Comparison of ENCODE assay signal across 9 cellular contexts in genomic region chr3:12287727-12288465, GRCh38. TPM values are rescaled to one million over a fixed set of nuclear protein-coding genes. Genes with fewer than 3 reads are reported as not detected.
DNase-seq lines count a peak whose midpoint lies in the region; ATAC-seq and TF ChIP-seq lines count a peak whose summit lies in the region.
"Had no signal": no experiment of that assay in that cellular context is flagged by ENCODE, and none has a peak within 500 bp of the region (broad histone marks: within the 10 kb centered on the region; RNA-seq: fewer than 3 reads in every experiment).

No MANE protein-coding gene starts in this region.

- no peaks in the 10 kb centered on the region for H3K9me3 Mint-ChIP-seq in glutamatergic neuron (ENCODE audit: unreplicated experiment)
- H3K9me3 Mint-ChIP-seq: activated naive CD4-positive, alpha-beta T cell treated with anti-CD3 and anti-CD28 coated beads, Interleukin-2, amount 50 U/mL, for 72 hours had no signal

- peaks cover 17% of the 10 kb centered on the region for H3K79me1 ChIP-seq in trophoblast cell (ENCODE audit: low read length)

- H2BK12ac ChIP-seq in trophoblast cell (ENCODE audit: low read length) = peak overlapping the region; percentile 75

- peak overlapping the region; percentile 91 for H2BK5ac ChIP-seq in trophoblast cell (ENCODE audit: low read depth, low read length, poor library complexity)

- peak overlapping the region; percentile 96 for H4K12ac ChIP-seq in trophoblast cell (ENCODE audit: low read depth, low read length)

- peak overlapping the region; percentile 81 for H3K4me3 Mint-ChIP-seq in glutamatergic neuron (ENCODE audit: unreplicated experiment)

- H3K4me1 ChIP-seq in trophoblast cell (ENCODE audit: control insufficient read depth in 1 of 2, insufficient read depth in 2 of 2, low read length in 2 of 2) = peaks cover 4 to 8% of the 10 kb centered on the region in 2 experiments

- peak overlapping the region; percentile 81 for H3K9ac ChIP-seq in trophoblast cell (ENCODE audit: low read length)

- no peak for ATAC-seq in GM19395 (IDR thresholded peaks at IDR 0.05; ENCODE audit: unreplicated experiment)

- no peak for TF ChIP-seq CTCF in glutamatergic neuron (IDR thresholded peaks at IDR 0.05; ENCODE audit: partially characterized antibody, unreplicated experiment)

- DNase-seq in stimulated activated CD4-positive, alpha-beta T cell treated with anti-CD3 and anti-CD28 coated beads, Interleukin-15, amount 100 ng/mL, for 24 hours = peak; percentile 34
- no peak for DNase-seq in stimulated activated CD4-positive, alpha-beta T cell treated with anti-CD3 and anti-CD28 coated beads, Interleukin-12 subunit alpha, Interleukin-12 subunit beta, amount 100 ng/mL, for 4 hours
- DNase-seq in activated CD4-positive, alpha-beta T cell treated with anti-CD3 and anti-CD28 coated beads, Interleukin-2, amount 50 U/mL, for 48 hours = peak; percentile 14 to 15
- DNase-seq in glutamatergic neuron (peak; percentile 57), trophoblast cell (peak; percentile 59 to 79), COLO829 (ENCODE audit: low spot score) (no peak), T-helper 9 cell (no peak)

- H3K79me2 ChIP-seq in trophoblast cell (ENCODE audit: control insufficient read depth, insufficient read depth, low read length, poor library complexity) = peaks cover 16% of the 10 kb centered on the region

- peak overlapping the region; percentile 95 for H3K14ac ChIP-seq in trophoblast cell (ENCODE audit: low read length)

- peak overlapping the region; percentile 90 for H3K4me3 ChIP-seq in trophoblast cell (ENCODE audit: low read depth, low read length)

- no peak overlapping the region for H3K27ac Mint-ChIP-seq in glutamatergic neuron (ENCODE audit: unreplicated experiment)
- H3K27ac Mint-ChIP-seq: activated naive CD4-positive, alpha-beta T cell treated with anti-CD3 and anti-CD28 coated beads, Interleukin-2, amount 50 U/mL, for 72 hours had no signal

- no CpG with 5 or more reads among the region's 100 CpGs for WGBS in trophoblast cell (ENCODE audit: extremely low coverage, insufficient coverage, insufficient read length)

- H2BK120ac ChIP-seq in trophoblast cell (ENCODE audit: insufficient read depth, low read length, poor library complexity) = peak overlapping the region; percentile 98

- peak overlapping the region; percentile 93 for H3K27ac ChIP-seq in trophoblast cell (ENCODE audit: low read depth, low read length)

- peak overlapping the region; percentile 93 for H2AK5ac ChIP-seq in trophoblast cell (ENCODE audit: low read length)

- H3K4me2 ChIP-seq in trophoblast cell (ENCODE audit: low read length) = peak overlapping the region; percentile 92

- peaks cover 3% of the 10 kb centered on the region for H3K9me3 ChIP-seq in trophoblast cell (ENCODE audit: insufficient read depth, low read depth, low read length)

- peak overlapping the region; percentile 98 for H4K91ac ChIP-seq in trophoblast cell (ENCODE audit: low read depth, low read length)

- peak overlapping the region; percentile 97 for H2AFZ ChIP-seq in trophoblast cell (ENCODE audit: insufficient read depth, low read length, poor library complexity)

- peak overlapping the region; percentile 73 for H3K4ac ChIP-seq in trophoblast cell (ENCODE audit: low read depth, low read length)

- peaks cover 17% of the 10 kb centered on the region for H3K27me3 Mint-ChIP-seq in glutamatergic neuron (ENCODE audit: unreplicated experiment)

- H4K8ac ChIP-seq in trophoblast cell (ENCODE audit: low read depth, low read length) = peak overlapping the region; percentile 97

- H3K4me1 Mint-ChIP-seq in glutamatergic neuron (ENCODE audit: low read depth, unreplicated experiment) = no peaks in the 10 kb centered on the region

- peak overlapping the region; percentile 100 for H3K18ac ChIP-seq in trophoblast cell (ENCODE audit: low read length)

- no peaks in the 10 kb centered on the region for H3K36me3 Mint-ChIP-seq in glutamatergic neuron (ENCODE audit: unreplicated experiment)
- H3K36me3 Mint-ChIP-seq: activated naive CD4-positive, alpha-beta T cell treated with anti-CD3 and anti-CD28 coated beads, Interleukin-2, amount 50 U/mL, for 72 hours had no signal

- H3K27me3 ChIP-seq in trophoblast cell (ENCODE audit: insufficient read depth, low read length) = no peaks in the 10 kb centered on the region

- H3K36me3 ChIP-seq in trophoblast cell (ENCODE audit: control insufficient read depth in 1 of 2, insufficient read depth in 2 of 2, low read length in 2 of 2) = peaks cover 0 to 1% of the 10 kb centered on the region in 2 experiments

- H3K23ac ChIP-seq in trophoblast cell (ENCODE audit: low read length) = no peak overlapping the region

RNA-seq across cellular contexts. Expression of gene PPARG, which starts 1.0 kb away (rescaled TPM):
- total RNA-seq in glutamatergic neuron (ENCODE audit: unreplicated experiment) = 0.37 TPM
- polyA plus RNA-seq in trophoblast cell (2013) = 57.7 and 61.1 TPM in 2 replicates

Comparison
In these comparisons a context has a peak if more than half of its experiments do, and no peak if none do; other contexts are left out.
1. DNase-seq: peak in stimulated activated CD4-positive, alpha-beta T cell treated with anti-CD3 and anti-CD28 coated beads, Interleukin-15, amount 100 ng/mL, for 24 hours (single experiment), activated CD4-positive, alpha-beta T cell treated with anti-CD3 and anti-CD28 coated beads, Interleukin-2, amount 50 U/mL, for 48 hours (2 of 2), glutamatergic neuron (single experiment) and trophoblast cell (2 of 2); none in stimulated activated CD4-positive, alpha-beta T cell treated with anti-CD3 and anti-CD28 coated beads, Interleukin-12 subunit alpha, Interleukin-12 subunit beta, amount 100 ng/mL, for 4 hours (single experiment), COLO829 (single experiment) and T-helper 9 cell (single experiment).